Comparison of ENCODE assay signal across 8 cellular contexts in the genomic region with DNA sequence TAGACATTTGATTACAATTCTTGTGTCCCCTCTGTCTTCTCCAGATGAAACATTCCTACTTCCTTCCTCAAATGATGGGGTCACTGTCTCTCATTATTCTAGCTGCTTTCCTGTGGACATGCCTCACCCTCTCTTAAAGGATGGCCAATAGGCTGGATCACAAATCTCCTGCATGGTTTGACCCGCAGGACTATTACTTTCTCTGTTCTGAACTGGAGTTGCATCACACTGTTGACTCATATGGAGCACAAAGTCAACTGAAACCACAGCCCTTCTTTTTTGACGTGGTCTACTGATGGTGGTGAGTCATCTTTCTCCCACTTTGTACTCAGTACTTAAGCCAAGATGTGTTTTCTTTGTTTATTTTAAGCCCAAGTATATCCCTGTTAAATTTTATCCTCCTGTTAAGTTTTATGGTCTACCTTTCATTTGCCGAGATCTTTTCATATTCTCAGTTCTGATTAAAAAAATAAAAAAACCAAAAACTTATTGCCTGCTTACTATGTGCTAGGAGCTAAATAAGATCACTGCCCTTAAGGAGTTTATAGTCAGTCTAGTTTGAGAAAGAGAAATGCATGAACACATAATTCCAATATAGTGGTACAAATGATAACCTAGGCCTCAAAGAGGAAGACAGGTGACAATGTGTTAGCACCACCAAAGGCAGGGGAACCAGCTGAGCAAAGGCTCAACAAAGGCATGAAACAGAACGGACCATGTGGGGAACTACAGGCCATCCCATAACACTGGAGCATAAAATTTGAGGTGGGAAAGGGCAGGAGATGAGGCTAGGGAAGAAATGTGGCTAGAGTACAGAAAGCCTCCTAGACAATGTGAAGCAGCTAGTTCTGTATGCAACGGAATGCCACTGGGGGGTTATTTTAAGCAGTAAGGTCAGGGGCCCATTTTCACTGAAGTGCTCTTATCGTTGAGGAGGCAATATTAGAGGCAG.
DNase-seq lines count a peak whose midpoint lies in the region; ATAC-seq and TF ChIP-seq lines count a peak whose summit lies in the region.

No MANE protein-coding gene starts in this region.

- peak overlapping the region; percentile 58 for H3K27ac ChIP-seq in colonic mucosa
- peak overlapping the region; percentile 64 for H3K27ac ChIP-seq in muscle layer of colon (ENCODE audit: low read depth, low read length)
- peak overlapping the region; percentile 45 for H3K27ac ChIP-seq in urinary bladder (ENCODE audit: low read depth)

- peak overlapping the region; percentile 0 for H3K4me3 Mint-ChIP-seq in Calu3 (ENCODE audit: low read depth, unreplicated experiment)

- H3K4me1 ChIP-seq in colonic mucosa (no peaks in the 10 kb centered on the region), muscle layer of colon (ENCODE audit: insufficient read depth, low read length) (peaks cover 14% of the 10 kb centered on the region), urinary bladder (ENCODE audit: insufficient read depth) (no peaks in the 10 kb centered on the region)

- peak overlapping the region; percentile 61 for H3K27ac Mint-ChIP-seq in Calu3 (ENCODE audit: unreplicated experiment)

- H3K27me3 Mint-ChIP-seq in Calu3 (ENCODE audit: unreplicated experiment): no peaks in the 10 kb centered on the region

- no TSS peak for BruUV-seq in Calu3 (replicated peaks; lab: Mats Ljungman, UMichigan)

- H3K4me3 ChIP-seq in colonic mucosa (no peak overlapping the region), muscle layer of colon (ENCODE audit: low read depth in 1 of 2, low read length in 2 of 2) (no peak overlapping the region), urinary bladder (ENCODE audit: low read depth, low read length) (no peak overlapping the region)

- H3K9me3 Mint-ChIP-seq in Calu3 (ENCODE audit: low read depth, unreplicated experiment): no peaks in the 10 kb centered on the region

- ATAC-seq in GM19397 (IDR thresholded peaks at IDR 0.05; ENCODE audit: unreplicated experiment): peak; percentile 95
- ATAC-seq in HG03439 (IDR thresholded peaks at IDR 0.05; ENCODE audit: unreplicated experiment): peak; percentile 99

- 55% methylated on average over 6 of the region's 6 CpGs for WGBS in urinary bladder

- no peaks in the 10 kb centered on the region for H3K36me3 ChIP-seq in colonic mucosa
- no peaks in the 10 kb centered on the region for H3K36me3 ChIP-seq in muscle layer of colon (ENCODE audit: insufficient read depth, low read length)
- no peaks in the 10 kb centered on the region for H3K36me3 ChIP-seq in urinary bladder (ENCODE audit: insufficient read depth)

- H3K27me3 ChIP-seq in colonic mucosa: no peaks in the 10 kb centered on the region
- no peaks in the 10 kb centered on the region for H3K27me3 ChIP-seq in muscle layer of colon (ENCODE audit: control insufficient read depth in 1 of 2, insufficient read depth in 2 of 2, low read length in 2 of 2)

- TF ChIP-seq CTCF in Calu3 (IDR thresholded peaks at IDR 0.05; ENCODE audit: unreplicated experiment) (no peak), colonic mucosa (IDR thresholded peaks at IDR 0.05) (no peak)

- intact Hi-C loops in Calu3 (cut with micrococcal nuclease; ENCODE audit: unreplicated experiment): no loop called here
- intact Hi-C loops in colonic mucosa (cut with DNase I): no loop called here

- H3K9ac ChIP-seq in colonic mucosa (ENCODE audit: low read depth in 2 of 2, low read length in 2 of 2): no peak overlapping the region
- H3K9ac ChIP-seq in muscle layer of colon (ENCODE audit: low read length): no peak overlapping the region

- DNase-seq in Calu3: peak; percentile 57
- DNase-seq in SKM-1 treated with dmso at 0.1 percent for 144 hours (lab: John Stamatoyannopoulos, UW; ENCODE audit: unreplicated experiment): peak; percentile 90
- peak; percentile 54 for DNase-seq in colonic mucosa
- no peak for DNase-seq in NCI-H2029 (lab: John Stamatoyannopoulos, UW)

- CTCF ChIA-PET in Calu3 (lab: Charles Lee): no interaction called here

- H3K9me3 ChIP-seq in colonic mucosa (no peaks in the 10 kb centered on the region), muscle layer of colon (ENCODE audit: low read length) (no peaks in the 10 kb centered on the region)

- peaks cover 19% of the 10 kb centered on the region for H3K36me3 Mint-ChIP-seq in Calu3 (ENCODE audit: insufficient read depth, unreplicated experiment)

- H3K4me1 Mint-ChIP-seq in Calu3 (ENCODE audit: low read depth, unreplicated experiment): peaks cover 25% of the 10 kb centered on the region
